ENCODE assay signal across 27 cellular contexts in genomic region chr15:72927451-72927850, GRCh38.
"Had no signal": no experiment of that assay in that cellular context is flagged by ENCODE, and none has a peak within 500 bp of the region (broad histone marks: within the 10 kb centered on the region; RNA-seq: fewer than 3 reads in every experiment).

No MANE protein-coding gene starts in this region.

- H3K4me1 Mint-ChIP-seq: activated naive CD4-positive, alpha-beta T cell treated with anti-CD3 and anti-CD28 coated beads, Interleukin-2, amount 50 U/mL, for 24 hours had no signal

- H3K9me3 Mint-ChIP-seq: activated CD4-positive, alpha-beta memory T cell treated with anti-CD3 and anti-CD28 coated beads, Interleukin-2, amount 10 ng/mL, durations not matched to agents 7 days and 5 days; activated naive CD4-positive, alpha-beta T cell treated with anti-CD3 and anti-CD28 coated beads, Interleukin-2, amount 50 U/mL, for 24 hours had no signal

- H3K9me3 ChIP-seq: breast epithelium, SJCRH30, SK-N-SH had no signal

- H3K27ac Mint-ChIP-seq: activated CD4-positive, alpha-beta memory T cell treated with anti-CD3 and anti-CD28 coated beads, Interleukin-2, amount 10 ng/mL, durations not matched to agents 7 days and 5 days; activated naive CD4-positive, alpha-beta T cell treated with anti-CD3 and anti-CD28 coated beads, Interleukin-2, amount 50 U/mL, for 24 hours had no signal

- H3K4me3 ChIP-seq: breast epithelium, coronary artery, SJCRH30 had no signal

- H3K4me1 ChIP-seq: breast epithelium, SJCRH30 had no signal

- ATAC-seq: Panc1, Right ventricle myocardium inferior had no signal

- H3K27ac ChIP-seq: breast epithelium, coronary artery, SJCRH30, VCaP had no signal

- DNase-seq: activated CD4-positive, alpha-beta memory T cell treated with anti-CD3 and anti-CD28 coated beads, Interleukin-2, amount 10 ng/mL, durations not matched to agents 7 days and 5 days; activated CD4-positive, alpha-beta T cell treated with anti-CD3 and anti-CD28 coated beads for 4 hours; activated CD4-positive, CD25-positive, alpha-beta regulatory T cell; activated CD8-positive, alpha-beta memory T cell treated with anti-CD3 and anti-CD28 coated beads, Interleukin-2, amount 50 U/mL, for 4 hours; activated effector memory CD4-positive, alpha-beta T cell treated with Interleukin-2 at 50 U/mL for 16 hours; activated naive CD4-positive, alpha-beta T cell; activated T-cell treated with anti-CD3 and anti-CD28 coated beads, Interleukin-2, amount 50 U/mL, for 1 hour; aorta; caudate nucleus; KBM-7; NCI-H1092; NCI-H1417; NCI-H2029; NCI-H2107; NCI-H2171 treated with DMSO at 0.1 percent for 48 hours; NCI-H226; NCI-H526; NCI-H774; RPMI8226; SJCRH30; SK-N-SH had no signal

- H3K27me3 ChIP-seq: SJCRH30 had no signal

- H3K36me3 ChIP-seq: breast epithelium, SJCRH30 had no signal

- H3K4me3 Mint-ChIP-seq: activated CD4-positive, alpha-beta memory T cell treated with anti-CD3 and anti-CD28 coated beads, Interleukin-2, amount 10 ng/mL, durations not matched to agents 7 days and 5 days; activated naive CD4-positive, alpha-beta T cell treated with anti-CD3 and anti-CD28 coated beads, Interleukin-2, amount 50 U/mL, for 24 hours had no signal

- H3K36me3 Mint-ChIP-seq: activated naive CD4-positive, alpha-beta T cell treated with anti-CD3 and anti-CD28 coated beads, Interleukin-2, amount 50 U/mL, for 24 hours had no signal
